In the genomic region with DNA sequence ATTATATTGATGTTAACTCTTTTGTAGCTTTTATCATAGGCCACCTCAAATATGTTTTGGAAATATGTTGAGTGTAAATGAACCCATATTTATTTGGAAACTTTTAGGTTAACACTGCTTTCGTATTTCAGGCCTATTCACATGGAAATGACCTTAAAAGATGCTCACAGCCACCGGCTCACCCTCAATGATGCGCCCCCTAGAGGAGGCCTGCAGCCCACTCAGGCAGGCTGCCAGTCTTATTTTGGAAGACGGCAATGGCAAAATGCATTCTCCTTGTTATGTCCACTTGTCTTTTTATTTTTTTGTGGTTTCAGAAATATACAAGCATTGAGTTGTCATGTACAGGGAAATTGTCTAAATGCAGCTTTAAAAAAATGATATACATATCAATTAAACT, we compare ENCODE assay signal across 1 cellular context.
TF ChIP-seq lines count a peak whose summit lies in the region.

No MANE protein-coding gene starts in this region.

TF ChIP-seq in GM23338, 12 proteins besides CTCF, POLR2A, EP300 and RAD21 (continued from another document):
- TF ChIP-seq, protein P1, sequence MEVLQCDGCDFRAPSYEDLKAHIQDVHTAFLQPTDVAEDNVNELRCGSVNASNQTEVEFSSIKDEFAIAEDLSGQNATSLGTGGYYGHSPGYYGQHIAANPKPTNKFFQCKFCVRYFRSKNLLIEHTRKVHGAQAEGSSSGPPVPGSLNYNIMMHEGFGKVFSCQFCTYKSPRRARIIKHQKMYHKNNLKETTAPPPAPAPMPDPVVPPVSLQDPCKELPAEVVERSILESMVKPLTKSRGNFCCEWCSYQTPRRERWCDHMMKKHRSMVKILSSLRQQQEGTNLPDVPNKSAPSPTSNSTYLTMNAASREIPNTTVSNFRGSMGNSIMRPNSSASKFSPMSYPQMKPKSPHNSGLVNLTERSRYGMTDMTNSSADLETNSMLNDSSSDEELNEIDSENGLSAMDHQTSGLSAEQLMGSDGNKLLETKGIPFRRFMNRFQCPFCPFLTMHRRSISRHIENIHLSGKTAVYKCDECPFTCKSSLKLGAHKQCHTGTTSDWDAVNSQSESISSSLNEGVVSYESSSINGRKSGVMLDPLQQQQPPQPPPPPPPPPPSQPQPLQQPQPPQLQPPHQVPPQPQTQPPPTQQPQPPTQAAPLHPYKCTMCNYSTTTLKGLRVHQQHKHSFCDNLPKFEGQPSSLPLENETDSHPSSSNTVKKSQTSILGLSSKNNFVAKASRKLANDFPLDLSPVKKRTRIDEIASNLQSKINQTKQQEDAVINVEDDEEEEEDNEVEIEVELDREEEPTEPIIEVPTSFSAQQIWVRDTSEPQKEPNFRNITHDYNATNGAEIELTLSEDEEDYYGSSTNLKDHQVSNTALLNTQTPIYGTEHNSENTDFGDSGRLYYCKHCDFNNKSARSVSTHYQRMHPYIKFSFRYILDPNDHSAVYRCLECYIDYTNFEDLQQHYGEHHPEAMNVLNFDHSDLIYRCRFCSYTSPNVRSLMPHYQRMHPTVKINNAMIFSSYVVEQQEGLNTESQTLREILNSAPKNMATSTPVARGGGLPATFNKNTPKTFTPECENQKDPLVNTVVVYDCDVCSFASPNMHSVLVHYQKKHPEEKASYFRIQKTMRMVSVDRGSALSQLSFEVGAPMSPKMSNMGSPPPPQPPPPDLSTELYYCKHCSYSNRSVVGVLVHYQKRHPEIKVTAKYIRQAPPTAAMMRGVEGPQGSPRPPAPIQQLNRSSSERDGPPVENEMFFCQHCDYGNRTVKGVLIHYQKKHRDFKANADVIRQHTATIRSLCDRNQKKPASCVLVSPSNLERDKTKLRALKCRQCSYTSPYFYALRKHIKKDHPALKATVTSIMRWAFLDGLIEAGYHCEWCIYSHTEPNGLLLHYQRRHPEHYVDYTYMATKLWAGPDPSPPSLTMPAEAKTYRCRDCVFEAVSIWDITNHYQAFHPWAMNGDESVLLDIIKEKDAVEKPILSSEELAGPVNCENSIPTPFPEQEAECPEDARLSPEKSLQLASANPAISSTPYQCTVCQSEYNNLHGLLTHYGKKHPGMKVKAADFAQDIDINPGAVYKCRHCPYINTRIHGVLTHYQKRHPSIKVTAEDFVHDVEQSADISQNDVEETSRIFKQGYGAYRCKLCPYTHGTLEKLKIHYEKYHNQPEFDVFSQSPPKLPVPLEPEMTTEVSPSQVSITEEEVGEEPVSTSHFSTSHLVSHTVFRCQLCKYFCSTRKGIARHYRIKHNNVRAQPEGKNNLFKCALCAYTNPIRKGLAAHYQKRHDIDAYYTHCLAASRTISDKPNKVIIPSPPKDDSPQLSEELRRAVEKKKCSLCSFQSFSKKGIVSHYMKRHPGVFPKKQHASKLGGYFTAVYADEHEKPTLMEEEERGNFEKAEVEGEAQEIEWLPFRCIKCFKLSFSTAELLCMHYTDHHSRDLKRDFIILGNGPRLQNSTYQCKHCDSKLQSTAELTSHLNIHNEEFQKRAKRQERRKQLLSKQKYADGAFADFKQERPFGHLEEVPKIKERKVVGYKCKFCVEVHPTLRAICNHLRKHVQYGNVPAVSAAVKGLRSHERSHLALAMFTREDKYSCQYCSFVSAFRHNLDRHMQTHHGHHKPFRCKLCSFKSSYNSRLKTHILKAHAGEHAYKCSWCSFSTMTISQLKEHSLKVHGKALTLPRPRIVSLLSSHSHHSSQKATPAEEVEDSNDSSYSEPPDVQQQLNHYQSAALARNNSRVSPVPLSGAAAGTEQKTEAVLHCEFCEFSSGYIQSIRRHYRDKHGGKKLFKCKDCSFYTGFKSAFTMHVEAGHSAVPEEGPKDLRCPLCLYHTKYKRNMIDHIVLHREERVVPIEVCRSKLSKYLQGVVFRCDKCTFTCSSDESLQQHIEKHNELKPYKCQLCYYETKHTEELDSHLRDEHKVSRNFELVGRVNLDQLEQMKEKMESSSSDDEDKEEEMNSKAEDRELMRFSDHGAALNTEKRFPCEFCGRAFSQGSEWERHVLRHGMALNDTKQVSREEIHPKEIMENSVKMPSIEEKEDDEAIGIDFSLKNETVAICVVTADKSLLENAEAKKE (CRISPR knock-in tag; IDR thresholded peaks at IDR 0.05), result no peak
- TF ChIP-seq STAT1 (IDR thresholded peaks at IDR 0.05; ENCODE audit: unreplicated experiment), result no peak
- TF ChIP-seq JUNB (IDR thresholded peaks at IDR 0.05; ENCODE audit: unreplicated experiment), result no peak
- TF ChIP-seq POLR2AphosphoS5 (IDR thresholded peaks at IDR 0.05; ENCODE audit: low read depth), result no peak
